ENCODE assay signal across 9 cellular contexts in the genomic region with DNA sequence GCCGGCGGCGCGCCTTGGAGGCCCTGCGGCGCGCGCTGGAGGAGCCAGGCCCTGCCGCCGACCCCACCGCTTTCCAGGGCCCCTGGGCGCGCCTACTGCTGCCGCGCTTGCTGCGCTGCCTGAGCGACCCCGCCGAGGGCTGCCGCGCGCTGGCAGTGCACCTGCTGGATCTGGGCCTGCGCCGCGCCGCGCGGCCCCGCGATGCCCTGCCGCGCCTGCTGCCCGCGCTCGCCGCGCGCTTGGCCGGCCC. TPM values are rescaled to one million over a fixed set of nuclear protein-coding genes. Genes with fewer than 3 reads are reported as not detected.
DNase-seq lines count a peak whose midpoint lies in the region; ATAC-seq and TF ChIP-seq lines count a peak whose summit lies in the region.
"Had no signal": no experiment of that assay in that cellular context is flagged by ENCODE, and none has a peak within 500 bp of the region (broad histone marks: within the 10 kb centered on the region; RNA-seq: fewer than 3 reads in every experiment).

No MANE protein-coding gene starts in this region.

- H3K27me3 ChIP-seq in CD8-positive, alpha-beta memory T cell (ENCODE audit: insufficient read depth, low read length, poor library complexity, severe bottlenecking): no peaks in the 10 kb centered on the region
- H3K27me3 ChIP-seq in kidney epithelial cell (ENCODE audit: control insufficient read depth, insufficient read depth, low read length): no peaks in the 10 kb centered on the region
- H3K27me3 ChIP-seq in vagina: no peaks in the 10 kb centered on the region

- POLR2A ChIA-PET in CD8-positive, alpha-beta memory T cell (lab: Charles Lee): interaction anchor here (0.5 kb wide), 1 partner anchor 46 kb away, joined by 3 read pairs; no protein-coding TSS in a partner anchor
- POLR2A ChIA-PET in activated CD8-positive, alpha-beta T cell treated with anti-CD3 and anti-CD28 coated beads, Interleukin-2, amount 10 ng/mL, durations not matched to agents 7 days and 5 days (lab: Charles Lee): interaction anchor here (1.3 to 1.8 kb wide), 2 partner anchors 109 to 125 kb away, joined by 3 to 10 read pairs; no protein-coding TSS in a partner anchor

- DNase-seq in CD8-positive, alpha-beta memory T cell: no peak
- DNase-seq in activated CD8-positive, alpha-beta T cell treated with anti-CD3 and anti-CD28 coated beads, Interleukin-2, amount 10 ng/mL, durations not matched to agents 7 days and 5 days: no peak
- no peak for DNase-seq in kidney epithelial cell (ENCODE audit: low read depth)
- DNase-seq in vagina (ENCODE audit: extremely low spot score in 2 of 2): no peak
- DNase-seq in stimulated activated CD4-positive, alpha-beta T cell treated with anti-CD3 and anti-CD28 coated beads, Interleukin-1b, Interleukin-23, amount 100 ng/mL, for 48 hours: no peak
- DNase-seq in effector CD8-positive, alpha-beta T cell (lab: John Stamatoyannopoulos, UW): no peak

- peaks cover 0 to 4% (median under 1%) of the 10 kb centered on the region in 5 donors for H3K9me3 Mint-ChIP-seq in CD8-positive, alpha-beta memory T cell
- peaks cover 16% of the 10 kb centered on the region for H3K9me3 Mint-ChIP-seq in activated CD8-positive, alpha-beta T cell treated with anti-CD3 and anti-CD28 coated beads, Interleukin-2, amount 10 ng/mL, durations not matched to agents 7 days and 5 days (ENCODE audit: insufficient read depth)

- intact Hi-C loops in vagina (cut with DNase I): no loop called here

- ATAC-seq in HG02610 (IDR thresholded peaks at IDR 0.05; ENCODE audit: unreplicated experiment): peak; percentile 16
- ATAC-seq in activated CD8-positive, alpha-beta T cell treated with anti-CD3 and anti-CD28 coated beads, Interleukin-2, amount 10 ng/mL, durations not matched to agents 7 days and 5 days: peak; percentile 50
- ATAC-seq in GM18517 (IDR thresholded peaks at IDR 0.05; ENCODE audit: unreplicated experiment): no peak

- peak overlapping the region in 1 of 7 donors; percentile 82 for H3K4me3 Mint-ChIP-seq in CD8-positive, alpha-beta memory T cell
- no peak overlapping the region for H3K4me3 Mint-ChIP-seq in activated CD8-positive, alpha-beta T cell treated with anti-CD3 and anti-CD28 coated beads, Interleukin-2, amount 10 ng/mL, durations not matched to agents 7 days and 5 days

- TF ChIP-seq CTCF in kidney epithelial cell (IDR thresholded peaks at IDR 0.05; ENCODE audit: insufficient read depth, low read length, poor library complexity, severe bottlenecking): no peak
- TF ChIP-seq CTCF in vagina (IDR thresholded peaks at IDR 0.05): no peak

- H3K27ac ChIP-seq in CD8-positive, alpha-beta memory T cell (ENCODE audit: low read depth, low read length): peak overlapping the region; percentile 73
- no peak overlapping the region for H3K27ac ChIP-seq in vagina

- H3K4me1 ChIP-seq in CD8-positive, alpha-beta memory T cell (ENCODE audit: insufficient read depth, low read length): peaks cover 8% of the 10 kb centered on the region
- H3K4me1 ChIP-seq in vagina: peaks cover 25% of the 10 kb centered on the region

- H3K36me3 Mint-ChIP-seq in CD8-positive, alpha-beta memory T cell: peaks cover 12 to 25% (median 14%) of the 10 kb centered on the region in 3 donors
- H3K36me3 Mint-ChIP-seq in activated CD8-positive, alpha-beta T cell treated with anti-CD3 and anti-CD28 coated beads, Interleukin-2, amount 10 ng/mL, durations not matched to agents 7 days and 5 days (ENCODE audit: low read depth): peaks cover 58% of the 10 kb centered on the region

- H3K27ac Mint-ChIP-seq in CD8-positive, alpha-beta memory T cell: no peak overlapping the region
- H3K27ac Mint-ChIP-seq in activated CD8-positive, alpha-beta T cell treated with anti-CD3 and anti-CD28 coated beads, Interleukin-2, amount 10 ng/mL, durations not matched to agents 7 days and 5 days: no peak overlapping the region

- peak overlapping the region; percentile 70 for H3K4me3 ChIP-seq in CD8-positive, alpha-beta memory T cell (ENCODE audit: low read length)
- peak overlapping the region; percentile 53 for H3K4me3 ChIP-seq in kidney epithelial cell (ENCODE audit: low read depth, low read length)
- peak overlapping the region; percentile 65 to 93 for H3K4me3 ChIP-seq in vagina

- no peaks in the 10 kb centered on the region for H3K27me3 Mint-ChIP-seq in CD8-positive, alpha-beta memory T cell
- H3K27me3 Mint-ChIP-seq in activated CD8-positive, alpha-beta T cell treated with anti-CD3 and anti-CD28 coated beads, Interleukin-2, amount 10 ng/mL, durations not matched to agents 7 days and 5 days (ENCODE audit: low read depth): no peaks in the 10 kb centered on the region
- H3K27me3 Mint-ChIP-seq: IgD-negative memory B cell had no signal

- H3K36me3 ChIP-seq in CD8-positive, alpha-beta memory T cell (ENCODE audit: insufficient read depth, low read length): no peaks in the 10 kb centered on the region
- H3K36me3 ChIP-seq in kidney epithelial cell (ENCODE audit: control insufficient read depth, insufficient read depth, low read length): peaks cover 1% of the 10 kb centered on the region
- peaks cover 0 to 22% of the 10 kb centered on the region in 2 donors for H3K36me3 ChIP-seq in vagina

- TF ChIP-seq POLR2A in vagina (IDR thresholded peaks at IDR 0.05): no peak

- H3K9me3 ChIP-seq in CD8-positive, alpha-beta memory T cell (ENCODE audit: low read length): no peaks in the 10 kb centered on the region
- no peaks in the 10 kb centered on the region for H3K9me3 ChIP-seq in vagina

- peaks cover 15 to 26% (median 26%) of the 10 kb centered on the region in 3 donors for H3K4me1 Mint-ChIP-seq in CD8-positive, alpha-beta memory T cell
- H3K4me1 Mint-ChIP-seq in activated CD8-positive, alpha-beta T cell treated with anti-CD3 and anti-CD28 coated beads, Interleukin-2, amount 10 ng/mL, durations not matched to agents 7 days and 5 days (ENCODE audit: low read depth): peaks cover 28% of the 10 kb centered on the region

- CTCF ChIA-PET in CD8-positive, alpha-beta memory T cell (lab: Charles Lee): interaction anchor here (1.3 kb wide), 1 partner anchor 146 kb away, joined by 3 read pairs; no protein-coding TSS in a partner anchor
- CTCF ChIA-PET in activated CD8-positive, alpha-beta T cell treated with anti-CD3 and anti-CD28 coated beads, Interleukin-2, amount 10 ng/mL, durations not matched to agents 7 days and 5 days (lab: Charles Lee): no interaction called here

RNA-seq across cellular contexts. Expression of a gene that starts 0.3 kb away (rescaled TPM):
- 10 to 100 TPM; 47.3 to 48.0 TPM for total RNA-seq in CD8-positive, alpha-beta memory T cell
- 4.4 TPM for polyA plus RNA-seq in CD8-positive, alpha-beta memory T cell
- 10 to 100 TPM; 25.5 to 27.0 TPM for total RNA-seq in activated CD8-positive, alpha-beta T cell treated with anti-CD3 and anti-CD28 coated beads, Interleukin-2, amount 10 ng/mL, durations not matched to agents 7 days and 5 days
- 59.7 and 70.6 TPM in 2 replicates for total RNA-seq in kidney epithelial cell
- total RNA-seq in vagina: 29.7 TPM

RNA-seq across cellular contexts. Expression of a gene that starts 0.3 kb away (rescaled TPM):
- 10 to 100 TPM; 28.3 to 32.4 TPM for total RNA-seq in CD8-positive, alpha-beta memory T cell
- polyA plus RNA-seq in CD8-positive, alpha-beta memory T cell: 8.1 TPM
- 10 to 100 TPM; 56.5 to 58.2 TPM for total RNA-seq in activated CD8-positive, alpha-beta T cell treated with anti-CD3 and anti-CD28 coated beads, Interleukin-2, amount 10 ng/mL, durations not matched to agents 7 days and 5 days
- total RNA-seq in kidney epithelial cell (23.7 and 23.8 TPM in 2 replicates), vagina (31.4 TPM)
